Comparison of ENCODE assay signal across 15 cellular contexts in the genomic region with DNA sequence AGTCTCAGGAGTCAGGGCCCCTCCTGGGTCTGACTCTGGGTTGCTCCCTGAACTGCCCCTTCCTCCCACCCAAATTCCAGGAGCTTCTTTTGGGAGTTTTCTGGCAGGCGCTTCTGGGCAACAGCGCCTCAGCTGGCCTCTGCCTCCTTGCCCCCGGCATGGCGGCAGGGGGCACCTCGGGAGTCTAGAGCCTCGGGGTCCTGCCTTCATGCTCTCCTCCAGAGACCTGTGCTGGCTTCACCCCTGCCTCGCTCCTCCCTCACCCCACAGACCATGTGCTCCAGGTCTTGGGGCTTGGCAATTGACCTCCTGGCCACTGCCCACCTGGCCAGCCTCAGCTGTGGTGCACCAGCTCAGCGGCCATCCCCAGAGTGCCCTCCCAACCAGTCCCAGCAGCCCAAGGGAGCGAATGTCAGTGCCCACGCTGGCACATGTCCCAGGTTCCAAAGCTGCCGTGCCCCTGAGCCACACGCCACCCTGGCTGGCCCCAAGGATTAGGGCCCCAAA. TPM values are rescaled to one million over a fixed set of nuclear protein-coding genes. Genes with fewer than 3 reads are reported as not detected.
DNase-seq lines count a peak whose midpoint lies in the region; ATAC-seq, FAIRE-seq and TF ChIP-seq lines count a peak whose summit lies in the region.
"Had no signal": no experiment of that assay in that cellular context is flagged by ENCODE, and none has a peak within 500 bp of the region (broad histone marks: within the 10 kb centered on the region; RNA-seq: fewer than 3 reads in every experiment).

No MANE protein-coding gene starts in this region.

- H3K4me1 ChIP-seq in HepG2 (ENCODE audit: insufficient read depth, low read length) (peaks cover 42% of the 10 kb centered on the region), sigmoid colon (peaks cover 0 to 10% (median 9%) of the 10 kb centered on the region in 4 donors)
- H3K4me1 ChIP-seq: HAP-1 had no signal

- H4K20me1 ChIP-seq in HepG2 (ENCODE audit: insufficient read depth, low read length): no peaks in the 10 kb centered on the region
- H4K20me1 ChIP-seq: BLaER1 had no signal

- 98% methylated on average over 12 of the region's 12 CpGs for WGBS in HepG2 (ENCODE audit: low lambda C conversion rate)
- WGBS in sigmoid colon, 2 donors: 94 to 96% methylated on average over 12 of the region's 12 CpGs

- CTCF ChIA-PET in RWPE1 (lab: Yijun Ruan, JAX): interaction anchor here (0.6 to 0.7 kb wide), 3 partner anchors 65 to 728 kb away, joined by 3 to 5 read pairs (median 3); no protein-coding TSS in a partner anchor
- CTCF ChIA-PET in HepG2 (lab: Yijun Ruan, JAX; ENCODE audit: low intra/inter-chr PET ratio, low total read pairs): interaction anchor here (1.2 kb wide), 1 partner anchor 120 kb away, joined by 3 read pairs; no protein-coding TSS in a partner anchor

- FAIRE-seq in HepG2 (lab: Jason Lieb, UNC) (no peak), GM19239 (lab: Jason Lieb, UNC) (no peak)

- in situ Hi-C loops in HepG2 (cut with HindIII; ENCODE audit: extremely low pct_ligation_motif_present, low pct_unique_long_range_greater_than_20kb): loop anchor here (5.0 kb wide), 1 partner anchor 117 kb away; no protein-coding TSS in a partner anchor

- no peak overlapping the region for H3K4me3 ChIP-seq in H7 (ENCODE audit: insufficient read depth, low read depth, low read length)
- H3K4me3 ChIP-seq in HepG2 (replicated peaks in 1 of 3; ENCODE audit: insufficient read depth in 1 of 3, low read depth in 2 of 3, low read length in 3 of 3): no peak overlapping the region
- no peak overlapping the region for H3K4me3 ChIP-seq in sigmoid colon
- H3K4me3 ChIP-seq: BLaER1, HAP-1, PC-9 had no signal

- BruUV-seq in HepG2 (replicated peaks; lab: Mats Ljungman, UMichigan): no TSS peak

- H3K4me2 ChIP-seq in HepG2 (ENCODE audit: low read depth, low read length): no peak overlapping the region
- H3K4me2 ChIP-seq: BLaER1, PC-9 had no signal

- POLR2A ChIA-PET in RWPE1 (lab: Yijun Ruan, JAX; ENCODE audit: low non-redundant PET): no interaction called here
- POLR2A ChIA-PET in HepG2 (lab: Yijun Ruan, JAX): interaction anchor here (1.2 to 1.8 kb wide), 2 partner anchors 45 to 57 kb away, joined by 3 to 8 read pairs; no protein-coding TSS in a partner anchor

- H3K27ac ChIP-seq in RWPE1 (peak overlapping the region; percentile 22), HepG2 (ENCODE audit: extremely low read length, insufficient read depth, low read length) (no peak overlapping the region), sigmoid colon (no peak overlapping the region)
- H3K27ac ChIP-seq: BLaER1, PC-9 had no signal

- ATAC-seq in HepG2: no peak
- no peak for ATAC-seq in HG03354 (IDR thresholded peaks at IDR 0.05; ENCODE audit: poor library complexity, severe bottlenecking, unreplicated experiment)
- ATAC-seq: Right ventricle myocardium inferior had no signal

- no peak overlapping the region for H3K9ac ChIP-seq in HepG2 (ENCODE audit: insufficient read depth, low read depth, low read length)
- H3K9ac ChIP-seq: BLaER1 had no signal

- intact Hi-C loops in HepG2 (cut with micrococcal nuclease; ENCODE audit: unreplicated experiment): no loop called here
- intact Hi-C loops in sigmoid colon (cut with DNase I): loop anchor here (5.0 to 10.0 kb wide), 2 partner anchors 138 to 184 kb away; a partner anchor contains a TSS

- H3K27me3 ChIP-seq in H7 (ENCODE audit: control insufficient read depth, insufficient read depth, low read length) (no peaks in the 10 kb centered on the region), HepG2 (ENCODE audit: control insufficient read depth in 1 of 2, insufficient read depth in 2 of 2, low read length in 2 of 2) (no peaks in the 10 kb centered on the region), sigmoid colon (no peaks in the 10 kb centered on the region)
- H3K27me3 ChIP-seq: BLaER1 had no signal

- no peak for TF ChIP-seq RAD21 in HepG2 (CRISPR knock-in tag; IDR thresholded peaks at IDR 0.05)

- TF ChIP-seq EP300 in HepG2 (IDR thresholded peaks at IDR 0.05; ENCODE audit: low read depth in 2 of 2, low read length in 2 of 2): no peak
- TF ChIP-seq EP300 in HepG2 (CRISPR knock-in tag; IDR thresholded peaks at IDR 0.05; ENCODE audit: borderline replicate concordance): no peak
- TF ChIP-seq EP300 in sigmoid colon (IDR thresholded peaks at IDR 0.05): no peak

- H3K9me3 ChIP-seq in HepG2 (ENCODE audit: low read length) (no peaks in the 10 kb centered on the region), sigmoid colon (no peaks in the 10 kb centered on the region)
- H3K9me3 ChIP-seq: BLaER1, HAP-1 had no signal

- DNase-seq in H7 (peak; percentile 52), RWPE1 (ENCODE audit: low spot score) (no peak), HepG2 (ENCODE audit: low spot score) (no peak), sigmoid colon (peak; percentile 60), GM19239 (ENCODE audit: insufficient read length, low spot score) (no peak)
- no peak for DNase-seq in stimulated activated CD4-positive, alpha-beta T cell treated with anti-CD3 and anti-CD28 coated beads, Interleukin-4, amount 100 ng/mL, for 1 hour
- DNase-seq: NCI-H1048, NCI-H1694 treated with DMSO at 0.1 percent for 48 hours, NCI-H345, NCI-H774, PC-9 had no signal

- H2AFZ ChIP-seq in HepG2 (ENCODE audit: low read length): no peak overlapping the region
- H2AFZ ChIP-seq: PC-9 had no signal

- H3K36me3 ChIP-seq in H7 (replicated peaks; ENCODE audit: control insufficient read depth, insufficient read depth, low read length) (peaks cover 11% of the 10 kb centered on the region), HepG2 (replicated peaks in 1 of 2; ENCODE audit: control insufficient read depth in 1 of 2, insufficient read depth in 2 of 2, low read length in 2 of 2) (peaks cover 44 to 50% of the 10 kb centered on the region in 2 experiments), sigmoid colon (peaks cover 26 to 69% (median 44%) of the 10 kb centered on the region in 4 donors)

- TF ChIP-seq POLR2A in HepG2 (IDR thresholded peaks at IDR 0.05; ENCODE audit: insufficient read depth in 1 of 2, low read depth in 2 of 2, low read length in 2 of 2) (0 out of 4 replicates have a peak, but pooled peaks of 1 of the 2 experiments have one; percentile 5), sigmoid colon (IDR thresholded peaks at IDR 0.05) (no peak)

- no peaks in the 10 kb centered on the region for H3K79me2 ChIP-seq in HepG2 (ENCODE audit: insufficient read depth, low read length)

- no peak for TF ChIP-seq CTCF in RWPE1 (conservative IDR thresholded peaks at IDR 0.05; ENCODE audit: low read depth)
- no peak for TF ChIP-seq CTCF in HepG2 (CRISPR knock-in tag; IDR thresholded peaks at IDR 0.05)
- TF ChIP-seq CTCF in sigmoid colon (IDR thresholded peaks at IDR 0.05): no peak

TF ChIP-seq in HepG2, 621 proteins besides CTCF, POLR2A, EP300 and RAD21 (continues in another document):
- TF ChIP-seq RXRA (CRISPR knock-in tag; IDR thresholded peaks at IDR 0.05): peak; percentile 46; the same call in 1 of the 2 replicates
- TF ChIP-seq, protein P1, sequence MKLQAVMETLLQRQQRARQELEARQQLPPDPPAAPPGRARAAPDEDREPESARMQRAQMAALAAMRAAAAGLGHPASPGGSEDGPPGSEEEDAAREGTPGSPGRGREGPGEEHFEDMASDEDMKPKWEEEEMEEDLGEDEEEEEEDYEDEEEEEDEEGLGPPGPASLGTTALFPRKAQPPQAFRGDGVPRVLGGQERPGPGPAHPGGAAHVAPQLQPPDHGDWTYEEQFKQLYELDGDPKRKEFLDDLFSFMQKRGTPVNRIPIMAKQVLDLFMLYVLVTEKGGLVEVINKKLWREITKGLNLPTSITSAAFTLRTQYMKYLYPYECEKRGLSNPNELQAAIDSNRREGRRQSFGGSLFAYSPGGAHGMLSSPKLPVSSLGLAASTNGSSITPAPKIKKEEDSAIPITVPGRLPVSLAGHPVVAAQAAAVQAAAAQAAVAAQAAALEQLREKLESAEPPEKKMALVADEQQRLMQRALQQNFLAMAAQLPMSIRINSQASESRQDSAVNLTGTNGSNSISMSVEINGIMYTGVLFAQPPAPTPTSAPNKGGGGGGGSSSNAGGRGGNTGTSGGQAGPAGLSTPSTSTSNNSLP (IDR thresholded peaks at IDR 0.05; ENCODE audit: low read depth, low read length): no peak
- peak; percentile 80 for TF ChIP-seq HNRNPL (IDR thresholded peaks at IDR 0.05; ENCODE audit: low read depth, low read length)

RNA-seq across cellular contexts. Expression of a gene that starts 43.4 kb away (rescaled TPM):
- 31.4 and 32.5 TPM in 2 replicates for total RNA-seq in H7 (2014; rRNA removed; shearing (Covaris generic))
- total RNA-seq in HepG2 (2016; rRNA removed; fragmentation: Illumina TruSeq; extraction: Trizol) (54.7 and 59.7 TPM in 2 replicates), sigmoid colon (10 to 100 TPM; 28.1 to 52.3 (median 40.0) TPM)
- 18.4 and 21.0 TPM in 2 replicates for total RNA-seq in HepG2 (2016; cell fraction: cytosol; rRNA removed; fragmentation: Illumina TruSeq; extraction: Trizol; ENCODE audit: low read depth)
- 48.2 and 56.8 TPM in 2 replicates for total RNA-seq in HepG2 (2016; cell fraction: insoluble cytoplasmic fraction; rRNA removed; fragmentation: Illumina TruSeq; extraction: Trizol)
- total RNA-seq in HepG2 (2016; cell fraction: membrane; rRNA removed; fragmentation: Illumina TruSeq; extraction: Trizol): 25.3 and 30.3 TPM in 2 replicates
- 60.1 and 65.6 TPM in 2 replicates for total RNA-seq in HepG2 (2016; cell fraction: nucleus; rRNA removed; fragmentation: Illumina TruSeq; extraction: Trizol)
- polyA plus RNA-seq in HepG2 (2011; rRNA removed) (192 and 229 TPM in 2 replicates), sigmoid colon (10 to 100 TPM; 64.3 to 91.8 (median 79.1) TPM)
- 97.4 and 112 TPM in 2 replicates for polyA plus RNA-seq in HepG2 (2011; cell fraction: cytosol; rRNA removed)
- 448 and 459 TPM in 2 replicates for polyA plus RNA-seq in HepG2 (2011; cell fraction: nucleus; rRNA removed)
- polyA plus RNA-seq in HepG2 (2012): 148 and 158 TPM in 2 replicates
- polyA plus RNA-seq in HepG2 (2016; cell fraction: cytosol; fragmentation: Illumina TruSeq; extraction: Trizol; ENCODE audit: low read depth): 3.4 and 4.0 TPM in 2 replicates
- polyA plus RNA-seq in HepG2 (2016; cell fraction: insoluble cytoplasmic fraction; fragmentation: Illumina TruSeq; extraction: Trizol; ENCODE audit: low read depth): 43.5 and 52.9 TPM in 2 replicates
- 13.5 and 16.0 TPM in 2 replicates for polyA plus RNA-seq in HepG2 (2016; cell fraction: membrane; fragmentation: Illumina TruSeq; extraction: Trizol; ENCODE audit: low read depth)
- polyA plus RNA-seq in HepG2 (2016; cell fraction: nucleus; fragmentation: Illumina TruSeq; extraction: Trizol; ENCODE audit: insufficient read depth, low read depth): 92.1 and 101 TPM in 2 replicates
- 0.87 and 280 TPM in 2 replicates for polyA minus RNA-seq in HepG2 (2011; rRNA and poly(A)+ RNA removed; ENCODE audit: low replicate concordance)
- polyA minus RNA-seq in HepG2 (2011; cell fraction: cytosol; rRNA and poly(A)+ RNA removed): 92.5 and 127 TPM in 2 replicates
- 209 and 267 TPM in 2 replicates for polyA minus RNA-seq in HepG2 (2011; cell fraction: nucleus; rRNA and poly(A)+ RNA removed)

Comparison
In these comparisons a context has a peak if more than half of its experiments do, and no peak if none do; other contexts are left out.
1. DNase-seq: peak in H7 (single experiment) and sigmoid colon (single experiment); none in RWPE1 (single experiment), HepG2 (single experiment), GM19239 (single experiment) and stimulated activated CD4-positive, alpha-beta T cell treated with anti-CD3 and anti-CD28 coated beads, Interleukin-4, amount 100 ng/mL, for 1 hour (single experiment).